In genomic region chr17:56979091-56979480, GRCh38 we compare ENCODE assay signal across 9 cellular contexts. TPM values are rescaled to one million over a fixed set of nuclear protein-coding genes. Genes with fewer than 3 reads are reported as not detected.
DNase-seq lines count a peak whose midpoint lies in the region; ATAC-seq and TF ChIP-seq lines count a peak whose summit lies in the region.
"Had no signal": no experiment of that assay in that cellular context is flagged by ENCODE, and none has a peak within 500 bp of the region (broad histone marks: within the 10 kb centered on the region; RNA-seq: fewer than 3 reads in every experiment).

No MANE protein-coding gene starts in this region.

- no peak for TF ChIP-seq CTCF in BE2C (IDR thresholded peaks at IDR 0.05; ENCODE audit: low read depth, low read length)

- intact Hi-C loops in activated T-helper 1 cell treated with anti-CD3 and anti-CD28 coated beads, Interleukin-12 subunit alpha, Interleukin-12 subunit beta, Interleukin-2, Interleukin-4 antibody, amounts not matched to agents 30 ng/mL and 10 ng/mL and 1 ng/mL, durations not matched to agents 14 hours and 24 hours and 36 hours (cut with micrococcal nuclease) = no loop called here

- 91% methylated on average over 1 of the region's 3 CpGs for WGBS in mesenchymal stem cell

- peak; percentile 32 for ATAC-seq in GM21619 (IDR thresholded peaks at IDR 0.05; ENCODE audit: unreplicated experiment)
- no peak for ATAC-seq in HG03520 (IDR thresholded peaks at IDR 0.05; ENCODE audit: unreplicated experiment)

- H3K4me2 ChIP-seq in mesenchymal stem cell (ENCODE audit: low read length, poor library complexity, severe bottlenecking) = no peak overlapping the region

- H2AFZ ChIP-seq in mesenchymal stem cell (ENCODE audit: low read depth, low read length) = no peak overlapping the region

- no peak overlapping the region for H2BK120ac ChIP-seq in mesenchymal stem cell (ENCODE audit: low read depth, low read length)

- no peak overlapping the region for H3K18ac ChIP-seq in mesenchymal stem cell (ENCODE audit: low read depth in 1 of 2, low read length in 2 of 2)

- H3K27me3 Mint-ChIP-seq in activated T-helper 1 cell treated with anti-CD3 and anti-CD28 coated beads, Interleukin-12 subunit alpha, Interleukin-12 subunit beta, Interleukin-2, Interleukin-4 antibody, amounts not matched to agents 30 ng/mL and 10 ng/mL and 1 ng/mL, durations not matched to agents 14 hours and 24 hours and 36 hours (ENCODE audit: insufficient read depth) = peaks cover 23% of the 10 kb centered on the region

- no peak overlapping the region for H4K91ac ChIP-seq in mesenchymal stem cell (ENCODE audit: low read length)

- peaks cover 19% of the 10 kb centered on the region for H3K4me1 Mint-ChIP-seq in activated T-helper 1 cell treated with anti-CD3 and anti-CD28 coated beads, Interleukin-12 subunit alpha, Interleukin-12 subunit beta, Interleukin-2, Interleukin-4 antibody, amounts not matched to agents 30 ng/mL and 10 ng/mL and 1 ng/mL, durations not matched to agents 14 hours and 24 hours and 36 hours (ENCODE audit: low read depth)

- H3K9me3 Mint-ChIP-seq in activated T-helper 1 cell treated with anti-CD3 and anti-CD28 coated beads, Interleukin-12 subunit alpha, Interleukin-12 subunit beta, Interleukin-2, Interleukin-4 antibody, amounts not matched to agents 30 ng/mL and 10 ng/mL and 1 ng/mL, durations not matched to agents 14 hours and 24 hours and 36 hours = no peaks in the 10 kb centered on the region

- H2BK12ac ChIP-seq in mesenchymal stem cell (ENCODE audit: low read length in 2 of 2) = no peak overlapping the region

- peak overlapping the region; percentile 89 for H3K4me3 Mint-ChIP-seq in activated T-helper 1 cell treated with anti-CD3 and anti-CD28 coated beads, Interleukin-12 subunit alpha, Interleukin-12 subunit beta, Interleukin-2, Interleukin-4 antibody, amounts not matched to agents 30 ng/mL and 10 ng/mL and 1 ng/mL, durations not matched to agents 14 hours and 24 hours and 36 hours

- peaks cover 5% of the 10 kb centered on the region for H3K79me1 ChIP-seq in mesenchymal stem cell (replicated peaks; ENCODE audit: low read length, poor library complexity, severe bottlenecking)

- peak overlapping the region; percentile 79 for H3K4me3 ChIP-seq in BE2C (ENCODE audit: low read depth, low read length)
- peak overlapping the region in 1 of 2 experiments; percentile 85 for H3K4me3 ChIP-seq in mesenchymal stem cell (ENCODE audit: insufficient read depth in 1 of 2, low read depth in 1 of 2, low read length in 2 of 2)

- no peak overlapping the region for H4K8ac ChIP-seq in mesenchymal stem cell (ENCODE audit: low read length)

- H3K36me3 Mint-ChIP-seq in activated T-helper 1 cell treated with anti-CD3 and anti-CD28 coated beads, Interleukin-12 subunit alpha, Interleukin-12 subunit beta, Interleukin-2, Interleukin-4 antibody, amounts not matched to agents 30 ng/mL and 10 ng/mL and 1 ng/mL, durations not matched to agents 14 hours and 24 hours and 36 hours (ENCODE audit: low read depth) = peaks cover 2% of the 10 kb centered on the region

- H3K4me1 ChIP-seq in BE2C (no peaks in the 10 kb centered on the region), mesenchymal stem cell (ENCODE audit: control insufficient read depth, insufficient read depth, low read depth, low read length) (peaks cover 2% of the 10 kb centered on the region)

- no peak overlapping the region for H2BK5ac ChIP-seq in mesenchymal stem cell (ENCODE audit: low read depth, low read length, poor library complexity, severe bottlenecking)

- no peak overlapping the region for H3K4ac ChIP-seq in mesenchymal stem cell (ENCODE audit: low read depth in 1 of 2, low read length in 2 of 2)

- no peak for DNase-seq in BE2C
- no peak for DNase-seq in activated T-helper 1 cell treated with anti-CD3 and anti-CD28 coated beads, Interleukin-12 subunit alpha, Interleukin-12 subunit beta, Interleukin-2, Interleukin-4 antibody, amounts not matched to agents 30 ng/mL and 10 ng/mL and 1 ng/mL, durations not matched to agents 14 hours and 24 hours and 36 hours (ENCODE audit: low spot score)
- DNase-seq in mesenchymal stem cell = peak; percentile 3
- DNase-seq in NCI-H748 treated with DMSO at 0.1 percent for 48 hours (lab: John Stamatoyannopoulos, UW) = no peak
- no peak for DNase-seq in NCI-H1436 (lab: John Stamatoyannopoulos, UW)
- DNase-seq in OCI-M2 (lab: John Stamatoyannopoulos, UW; ENCODE audit: unreplicated experiment) = no peak

- H3K9me3 ChIP-seq in BE2C (no peaks in the 10 kb centered on the region), mesenchymal stem cell (ENCODE audit: control insufficient read depth, low read length) (no peaks in the 10 kb centered on the region)
- H3K9me3 ChIP-seq: SJSA1 had no signal

- H3K27me3 ChIP-seq in BE2C (no peaks in the 10 kb centered on the region), mesenchymal stem cell (ENCODE audit: control insufficient read depth in 1 of 2, insufficient read depth in 1 of 2, low read length in 2 of 2) (peaks cover 0 to 8% of the 10 kb centered on the region in 2 experiments)

- peak overlapping the region; percentile 82 for H3K9ac ChIP-seq in mesenchymal stem cell (ENCODE audit: low read length)

- no peaks in the 10 kb centered on the region for H3K36me3 ChIP-seq in BE2C
- peaks cover 0 to 18% of the 10 kb centered on the region in 2 experiments for H3K36me3 ChIP-seq in mesenchymal stem cell (ENCODE audit: control insufficient read depth in 1 of 2, insufficient read depth in 2 of 2, low read depth in 1 of 2, low read length in 2 of 2)
- H3K36me3 ChIP-seq: SJSA1 had no signal

- H3K27ac ChIP-seq in mesenchymal stem cell (ENCODE audit: low read length, poor library complexity, severe bottlenecking) = no peak overlapping the region
- H3K27ac ChIP-seq: SJSA1 had no signal

- no peak overlapping the region for H3K23ac ChIP-seq in mesenchymal stem cell (ENCODE audit: low read length in 2 of 2)

- H3K27ac Mint-ChIP-seq in activated T-helper 1 cell treated with anti-CD3 and anti-CD28 coated beads, Interleukin-12 subunit alpha, Interleukin-12 subunit beta, Interleukin-2, Interleukin-4 antibody, amounts not matched to agents 30 ng/mL and 10 ng/mL and 1 ng/mL, durations not matched to agents 14 hours and 24 hours and 36 hours = no peak overlapping the region

- no peak overlapping the region for H2AK5ac ChIP-seq in mesenchymal stem cell (ENCODE audit: low read length, severe bottlenecking)

- H2BK15ac ChIP-seq in mesenchymal stem cell (ENCODE audit: low read depth, poor library complexity, severe bottlenecking) = no peak overlapping the region

- no peak overlapping the region for H3K14ac ChIP-seq in mesenchymal stem cell (ENCODE audit: low read length in 2 of 2)

RNA-seq across cellular contexts. Expression of gene SCPEP1, which starts 1.2 kb away (rescaled TPM):
- polyA plus RNA-seq in BE2C (2012; ENCODE audit: insufficient read depth, insufficient read length, low read depth) = 36.9 TPM
- total RNA-seq in activated T-helper 1 cell treated with anti-CD3 and anti-CD28 coated beads, Interleukin-12 subunit alpha, Interleukin-12 subunit beta, Interleukin-2, Interleukin-4 antibody, amounts not matched to agents 30 ng/mL and 10 ng/mL and 1 ng/mL, durations not matched to agents 14 hours and 24 hours and 36 hours = 11.6 and 13.9 TPM in 2 replicates
- polyA plus RNA-seq in mesenchymal stem cell (2013, experiment 1 of 2) = 73.5 TPM
- polyA plus RNA-seq in mesenchymal stem cell (2013, experiment 2 of 2) = 73.3 TPM

RNA-seq across cellular contexts. Expression of gene COIL, which starts 18.2 kb away (rescaled TPM):
- 32.4 TPM for polyA plus RNA-seq in BE2C (2012; ENCODE audit: insufficient read depth, insufficient read length, low read depth)
- 21.0 and 25.2 TPM in 2 replicates for total RNA-seq in activated T-helper 1 cell treated with anti-CD3 and anti-CD28 coated beads, Interleukin-12 subunit alpha, Interleukin-12 subunit beta, Interleukin-2, Interleukin-4 antibody, amounts not matched to agents 30 ng/mL and 10 ng/mL and 1 ng/mL, durations not matched to agents 14 hours and 24 hours and 36 hours
- 16.4 TPM for polyA plus RNA-seq in mesenchymal stem cell (2013, experiment 1 of 2)
- 16.8 TPM for polyA plus RNA-seq in mesenchymal stem cell (2013, experiment 2 of 2)
